In the genomic region with DNA sequence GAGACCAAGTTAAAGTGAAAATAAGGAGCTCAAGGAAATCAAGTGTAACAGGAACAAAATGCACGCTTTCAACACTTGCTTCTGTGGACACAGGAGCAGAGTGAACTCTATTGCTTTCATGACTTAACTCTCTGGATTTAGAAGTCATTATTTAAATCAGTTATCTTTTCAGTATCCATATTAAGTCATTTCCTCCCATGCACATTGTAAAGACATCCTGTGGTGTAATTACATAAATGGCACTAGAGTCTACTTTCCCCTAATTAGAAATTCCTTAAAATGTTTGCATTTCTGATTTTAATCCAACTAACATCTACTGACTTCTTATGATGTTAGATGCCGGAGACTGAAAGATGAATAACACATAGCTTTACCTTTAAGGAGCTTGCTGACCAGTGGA, we compare ENCODE assay signal across 20 cellular contexts.
A peak's percentile ranks its signal among the peaks of the same experiment; 100 is the strongest.
DNase-seq lines count a peak whose midpoint lies in the region; ATAC-seq and TF ChIP-seq lines count a peak whose summit lies in the region.
"Had no signal": no experiment of that assay in that cellular context is flagged by ENCODE, and none has a peak within 500 bp of the region (broad histone marks: within the 10 kb centered on the region; RNA-seq: fewer than 3 reads in every experiment).

No MANE protein-coding gene starts in this region.

- H3K4me3 Mint-ChIP-seq in activated CD4-positive, alpha-beta T cell treated with anti-CD3 and anti-CD28 coated beads for 36 hours = no peak overlapping the region
- peak overlapping the region; percentile 50 for H3K4me3 Mint-ChIP-seq in activated T-helper 17 cell treated with anti-CD3 and anti-CD28 coated beads, Interleukin-2, amount 50 U/mL, for 72 hours
- H3K4me3 Mint-ChIP-seq: CD4-positive, alpha-beta memory T cell; GM23338 had no signal

- CTCF ChIA-PET in activated CD4-positive, alpha-beta T cell treated with anti-CD3 and anti-CD28 coated beads for 36 hours (lab: Charles Lee) = interaction anchor here (0.7 to 1.0 kb wide), 4 partner anchors 12 to 403 kb away, joined by 3 to 6 read pairs (median 3); a partner anchor contains a TSS
- CTCF ChIA-PET in A673 (lab: Charles Lee) = no interaction called here
- CTCF ChIA-PET in HEK293T (lab: Yijun Ruan, JAX) = interaction anchor here (0.6 kb wide), 1 partner anchor 9 kb away, joined by 5 read pairs; no protein-coding TSS in a partner anchor

- POLR2A ChIA-PET in activated CD4-positive, alpha-beta T cell treated with anti-CD3 and anti-CD28 coated beads for 36 hours (lab: Charles Lee) = no interaction called here
- POLR2A ChIA-PET in A673 (lab: Charles Lee; ENCODE audit: low non-redundant PET) = no interaction called here
- POLR2A ChIA-PET in HEK293T (lab: Yijun Ruan, JAX) = no interaction called here

- no peaks in the 10 kb centered on the region for H3K9me3 ChIP-seq in A673 (ENCODE audit: low read depth, low read length, poor library complexity, severe bottlenecking)
- H3K9me3 ChIP-seq: BE2C, SJSA1 had no signal

- H3K27ac ChIP-seq in A673 (ENCODE audit: low read depth, low read length, poor library complexity, severe bottlenecking) = no peak overlapping the region
- H3K27ac ChIP-seq: 22Rv1, SJSA1 had no signal

- no peaks in the 10 kb centered on the region for H3K36me3 ChIP-seq in A673 (ENCODE audit: insufficient read depth, low read length, poor library complexity, severe bottlenecking)
- H3K36me3 ChIP-seq: BE2C, SJSA1 had no signal

- intact Hi-C loops in activated CD4-positive, alpha-beta T cell treated with anti-CD3 and anti-CD28 coated beads for 36 hours (cut with DNase I, micrococcal nuclease) = no loop called here
- intact Hi-C loops in A673 (cut with micrococcal nuclease; ENCODE audit: unreplicated experiment) = no loop called here

- peaks cover 48% of the 10 kb centered on the region for H3K4me1 Mint-ChIP-seq in activated CD4-positive, alpha-beta T cell treated with anti-CD3 and anti-CD28 coated beads for 36 hours
- H3K4me1 Mint-ChIP-seq in activated T-helper 17 cell treated with anti-CD3 and anti-CD28 coated beads, Interleukin-2, amount 50 U/mL, for 72 hours = peaks cover 31% of the 10 kb centered on the region

- no peaks in the 10 kb centered on the region for H3K9me3 Mint-ChIP-seq in activated CD4-positive, alpha-beta T cell treated with anti-CD3 and anti-CD28 coated beads for 36 hours (ENCODE audit: low read depth)
- no peaks in the 10 kb centered on the region for H3K9me3 Mint-ChIP-seq in activated T-helper 17 cell treated with anti-CD3 and anti-CD28 coated beads, Interleukin-2, amount 50 U/mL, for 72 hours
- H3K9me3 Mint-ChIP-seq: GM23338 had no signal

- DNase-seq in activated CD4-positive, alpha-beta T cell treated with anti-CD3 and anti-CD28 coated beads for 36 hours = no peak
- DNase-seq in activated CD4-positive, alpha-beta T cell treated with anti-CD3 and anti-CD28 coated beads, Interleukin-2, amount 50 U/mL, for 48 hours = no peak
- DNase-seq in A673 (ENCODE audit: low spot score) = peak; percentile 82
- peak; percentile 83 for DNase-seq in NCI-H146 treated with DMSO at 0.1 percent for 48 hours (lab: John Stamatoyannopoulos, UW; ENCODE audit: unreplicated experiment)
- no peak for DNase-seq in HEK293T (ENCODE audit: extremely low spot score)
- DNase-seq in NOMO-1 treated with DMSO at 0.1 percent for 48 hours (lab: John Stamatoyannopoulos, UW; ENCODE audit: unreplicated experiment) = no peak
- DNase-seq: BE2C; CD4-positive, alpha-beta memory T cell; DMS79; NCI-H1694; NCI-H2107; NCI-H226; NCI-H526 had no signal

- H3K27me3 Mint-ChIP-seq in activated CD4-positive, alpha-beta T cell treated with anti-CD3 and anti-CD28 coated beads for 36 hours = no peaks in the 10 kb centered on the region
- H3K27me3 Mint-ChIP-seq in activated T-helper 17 cell treated with anti-CD3 and anti-CD28 coated beads, Interleukin-2, amount 50 U/mL, for 72 hours = no peaks in the 10 kb centered on the region
- H3K27me3 Mint-ChIP-seq: CD4-positive, alpha-beta memory T cell had no signal

- ATAC-seq in activated CD4-positive, alpha-beta T cell treated with anti-CD3 and anti-CD28 coated beads for 36 hours = peak; percentile 43
- peak; percentile 59 for ATAC-seq in activated T-helper 17 cell treated with anti-CD3 and anti-CD28 coated beads, Interleukin-2, amount 50 U/mL, for 72 hours (replicated peaks)
- ATAC-seq in HG02885 (IDR thresholded peaks at IDR 0.05; ENCODE audit: poor library complexity, unreplicated experiment) = no peak
- ATAC-seq: GM23338, HCT116, K562 had no signal

- H3K27ac Mint-ChIP-seq in activated CD4-positive, alpha-beta T cell treated with anti-CD3 and anti-CD28 coated beads for 36 hours = no peak overlapping the region
- H3K27ac Mint-ChIP-seq in activated T-helper 17 cell treated with anti-CD3 and anti-CD28 coated beads, Interleukin-2, amount 50 U/mL, for 72 hours = no peak overlapping the region
- H3K27ac Mint-ChIP-seq: CD4-positive, alpha-beta memory T cell had no signal

- TF ChIP-seq CTCF in A673 (conservative IDR thresholded peaks at IDR 0.05; ENCODE audit: low read depth, low read length) = no peak

- H3K4me1 ChIP-seq in A673 (ENCODE audit: insufficient read depth, low read length, poor library complexity, severe bottlenecking) = peaks cover 38% of the 10 kb centered on the region
- H3K4me1 ChIP-seq: SJSA1 had no signal

- H3K4me3 ChIP-seq in A673 (ENCODE audit: low read depth, low read length, poor library complexity, severe bottlenecking) = no peak overlapping the region
- H3K4me3 ChIP-seq: GM23338, K562, SJSA1 had no signal

- BruUV-seq in A673 (replicated peaks; lab: Mats Ljungman, UMichigan) = no TSS peak

- H3K36me3 Mint-ChIP-seq in activated CD4-positive, alpha-beta T cell treated with anti-CD3 and anti-CD28 coated beads for 36 hours (ENCODE audit: low read depth) = peaks cover 39% of the 10 kb centered on the region
- H3K36me3 Mint-ChIP-seq in activated T-helper 17 cell treated with anti-CD3 and anti-CD28 coated beads, Interleukin-2, amount 50 U/mL, for 72 hours (ENCODE audit: low read depth) = peaks cover 55% of the 10 kb centered on the region

- no peaks in the 10 kb centered on the region for H3K27me3 ChIP-seq in A673 (replicated peaks; ENCODE audit: insufficient read depth, low read depth, low read length, poor library complexity)
- H3K27me3 ChIP-seq: BE2C, SJSA1 had no signal

TF ChIP-seq in HEK293T, 16 proteins besides CTCF, POLR2A, EP300 and RAD21:
- no peak for TF ChIP-seq ELF4 (IDR thresholded peaks at IDR 0.05)
- TF ChIP-seq ARNT (IDR thresholded peaks at IDR 0.05) = no peak
- TF ChIP-seq HDGF (IDR thresholded peaks at IDR 0.05; ENCODE audit: borderline replicate concordance) = no peak
- no peak for TF ChIP-seq SP1 (IDR thresholded peaks at IDR 0.05)
- TF ChIP-seq LEF1 (IDR thresholded peaks at IDR 0.05; ENCODE audit: borderline replicate concordance) = no peak
- no peak for TF ChIP-seq TARDBP (IDR thresholded peaks at IDR 0.05)
- TF ChIP-seq, protein P1, sequence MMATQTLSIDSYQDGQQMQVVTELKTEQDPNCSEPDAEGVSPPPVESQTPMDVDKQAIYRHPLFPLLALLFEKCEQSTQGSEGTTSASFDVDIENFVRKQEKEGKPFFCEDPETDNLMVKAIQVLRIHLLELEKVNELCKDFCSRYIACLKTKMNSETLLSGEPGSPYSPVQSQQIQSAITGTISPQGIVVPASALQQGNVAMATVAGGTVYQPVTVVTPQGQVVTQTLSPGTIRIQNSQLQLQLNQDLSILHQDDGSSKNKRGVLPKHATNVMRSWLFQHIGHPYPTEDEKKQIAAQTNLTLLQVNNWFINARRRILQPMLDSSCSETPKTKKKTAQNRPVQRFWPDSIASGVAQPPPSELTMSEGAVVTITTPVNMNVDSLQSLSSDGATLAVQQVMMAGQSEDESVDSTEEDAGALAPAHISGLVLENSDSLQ (IDR thresholded peaks at IDR 0.05) = no peak
- TF ChIP-seq NFRKB (IDR thresholded peaks at IDR 0.05) = no peak
- no peak for TF ChIP-seq L3MBTL2 (conservative IDR thresholded peaks at IDR 0.05)
- no peak for TF ChIP-seq BHLHE40 (IDR thresholded peaks at IDR 0.05; ENCODE audit: borderline replicate concordance)
- TF ChIP-seq FOXM1 (IDR thresholded peaks at IDR 0.05; ENCODE audit: borderline replicate concordance) = no peak
- no peak for TF ChIP-seq ZNF384 (IDR thresholded peaks at IDR 0.05)
- TF ChIP-seq CTBP1 (IDR thresholded peaks at IDR 0.05; ENCODE audit: borderline replicate concordance) = no peak
- no peak for TF ChIP-seq FOXA1 (IDR thresholded peaks at IDR 0.05)
- TF ChIP-seq SUZ12 (IDR thresholded peaks at IDR 0.05) = no peak
- no peak for TF ChIP-seq FOXK2 (IDR thresholded peaks at IDR 0.05)
TF ChIP-seq in HEK293T: peak in this region for 0.

Comparison
In these comparisons a context has a peak if more than half of its experiments do, and no peak if none do; other contexts are left out.
1. DNase-seq: peak in A673 (single experiment) and NCI-H146 treated with DMSO at 0.1 percent for 48 hours (single experiment); none in activated CD4-positive, alpha-beta T cell treated with anti-CD3 and anti-CD28 coated beads for 36 hours (single experiment), activated CD4-positive, alpha-beta T cell treated with anti-CD3 and anti-CD28 coated beads, Interleukin-2, amount 50 U/mL, for 48 hours (0 of 2), HEK293T (single experiment) and NOMO-1 treated with DMSO at 0.1 percent for 48 hours (single experiment).